8 cellular contexts compared by ENCODE assay signal in the genomic region with DNA sequence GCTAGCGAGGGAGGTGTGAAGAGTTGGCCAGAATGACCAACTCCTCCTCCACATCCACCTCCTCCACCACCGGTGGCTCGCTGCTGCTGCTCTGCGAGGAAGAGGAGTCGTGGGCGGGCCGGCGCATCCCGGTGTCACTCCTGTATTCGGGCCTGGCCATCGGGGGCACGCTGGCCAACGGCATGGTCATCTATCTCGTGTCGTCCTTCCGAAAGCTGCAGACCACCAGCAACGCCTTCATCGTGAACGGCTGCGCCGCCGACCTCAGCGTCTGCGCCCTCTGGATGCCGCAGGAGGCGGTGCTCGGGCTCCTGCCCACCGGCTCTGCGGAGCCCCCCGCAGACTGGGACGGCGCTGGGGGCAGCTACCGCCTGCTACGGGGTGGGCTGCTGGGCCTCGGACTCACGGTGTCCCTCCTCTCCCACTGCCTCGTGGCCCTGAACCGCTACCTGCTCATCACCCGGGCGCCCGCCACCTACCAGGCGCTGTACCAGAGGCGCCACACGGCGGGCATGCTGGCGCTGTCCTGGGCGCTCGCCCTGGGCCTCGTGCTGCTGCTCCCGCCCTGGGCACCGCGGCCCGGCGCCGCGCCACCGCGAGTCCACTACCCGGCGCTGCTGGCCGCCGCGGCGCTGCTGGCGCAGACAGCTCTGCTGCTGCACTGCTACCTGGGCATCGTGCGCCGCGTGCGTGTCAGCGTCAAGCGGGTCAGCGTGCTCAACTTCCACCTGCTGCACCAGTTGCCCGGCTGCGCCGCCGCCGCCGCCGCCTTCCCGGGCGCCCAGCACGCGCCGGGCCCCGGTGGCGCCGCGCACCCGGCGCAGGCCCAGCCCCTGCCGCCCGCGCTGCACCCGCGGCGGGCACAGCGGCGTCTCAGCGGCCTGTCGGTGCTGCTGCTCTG. TPM values are rescaled to one million over a fixed set of nuclear protein-coding genes. Genes with fewer than 3 reads are reported as not detected.
DNase-seq lines count a peak whose midpoint lies in the region; ATAC-seq and TF ChIP-seq lines count a peak whose summit lies in the region.

No MANE protein-coding gene starts in this region.

- H3K27ac Mint-ChIP-seq in Calu3 (ENCODE audit: unreplicated experiment) (no peak overlapping the region), neural progenitor cell (no peak overlapping the region)

- intact Hi-C loops in Calu3 (cut with micrococcal nuclease; ENCODE audit: unreplicated experiment) = no loop called here

- no peak for TF ChIP-seq EP300 in Ishikawa (IDR thresholded peaks at IDR 0.05; ENCODE audit: borderline replicate concordance)

- H3K27ac ChIP-seq in neural progenitor cell = no peak overlapping the region

- CTCF ChIA-PET in Calu3 (lab: Charles Lee) = no interaction called here

- no peak for TF ChIP-seq CTCF in Calu3 (IDR thresholded peaks at IDR 0.05; ENCODE audit: unreplicated experiment)
- TF ChIP-seq CTCF in fibroblast of the aortic adventitia (IDR thresholded peaks at IDR 0.05; ENCODE audit: insufficient read depth, low read length) = peak; percentile 18
- TF ChIP-seq CTCF in neural progenitor cell (IDR thresholded peaks at IDR 0.05) = peak; percentile 45

- no peaks in the 10 kb centered on the region for H3K9me3 ChIP-seq in neural progenitor cell (ENCODE audit: low read depth)

- H3K9ac ChIP-seq in neural progenitor cell = no peak overlapping the region

- DNase-seq in Calu3 (peak; percentile 26), fibroblast of the aortic adventitia (ENCODE audit: low read depth) (no peak), neural progenitor cell (ENCODE audit: low spot score) (peak; percentile 80), NAMALWA (ENCODE audit: low spot score) (no peak)
- peak; percentile 34 for DNase-seq in activated CD8-positive, alpha-beta memory T cell treated with anti-CD3 and anti-CD28 coated beads, Interleukin-2, amount 50 U/mL, for 4 hours

- no peak for TF ChIP-seq RAD21 in Ishikawa (IDR thresholded peaks at IDR 0.05; ENCODE audit: low read depth)

- H3K36me3 ChIP-seq in neural progenitor cell = no peaks in the 10 kb centered on the region

- H3K79me2 ChIP-seq in neural progenitor cell (ENCODE audit: low read depth) = no peaks in the 10 kb centered on the region

- peak overlapping the region; percentile 99 for H2AFZ ChIP-seq in neural progenitor cell (replicated peaks)

- H3K27me3 ChIP-seq in neural progenitor cell = peaks cover 80% of the 10 kb centered on the region

- H4K20me1 ChIP-seq in neural progenitor cell (ENCODE audit: low read depth) = no peaks in the 10 kb centered on the region

- peaks cover 35% of the 10 kb centered on the region for H3K4me1 ChIP-seq in neural progenitor cell

- peaks cover 7% of the 10 kb centered on the region for H3K36me3 Mint-ChIP-seq in Calu3 (ENCODE audit: insufficient read depth, unreplicated experiment)
- H3K36me3 Mint-ChIP-seq in neural progenitor cell = no peaks in the 10 kb centered on the region

- H3K27me3 Mint-ChIP-seq in Calu3 (ENCODE audit: unreplicated experiment) (peaks cover 49% of the 10 kb centered on the region), neural progenitor cell (ENCODE audit: insufficient read depth, low read depth) (peaks cover 30% of the 10 kb centered on the region)

- H3K4me2 ChIP-seq in neural progenitor cell = peak overlapping the region; percentile 86

- BruUV-seq in Calu3 (replicated peaks; lab: Mats Ljungman, UMichigan) = no TSS peak

- no peaks in the 10 kb centered on the region for H3K9me3 Mint-ChIP-seq in Calu3 (ENCODE audit: low read depth, unreplicated experiment)
- no peaks in the 10 kb centered on the region for H3K9me3 Mint-ChIP-seq in neural progenitor cell

- H3K4me1 Mint-ChIP-seq in Calu3 (ENCODE audit: low read depth, unreplicated experiment) (peaks cover 7% of the 10 kb centered on the region), neural progenitor cell (peaks cover 20% of the 10 kb centered on the region)

- peaks cover 22% of the 10 kb centered on the region for H3F3A ChIP-seq in neural progenitor cell (ENCODE audit: low read depth)

- peak overlapping the region; percentile 75 for H3K4me3 Mint-ChIP-seq in Calu3 (ENCODE audit: low read depth, unreplicated experiment)
- peak overlapping the region; percentile 81 for H3K4me3 Mint-ChIP-seq in neural progenitor cell

- H3K4me3 ChIP-seq in fibroblast of the aortic adventitia (ENCODE audit: low read depth, low read length) = peak overlapping the region; percentile 52
- H3K4me3 ChIP-seq in neural progenitor cell = peak overlapping the region; percentile 50

- ATAC-seq in GM19467 (IDR thresholded peaks at IDR 0.05; ENCODE audit: unreplicated experiment) = no peak
- no peak for ATAC-seq in GM18868 (IDR thresholded peaks at IDR 0.05; ENCODE audit: unreplicated experiment)

TF ChIP-seq in Ishikawa, 13 proteins besides CTCF, POLR2A, EP300 and RAD21:
- TF ChIP-seq, protein P1, sequence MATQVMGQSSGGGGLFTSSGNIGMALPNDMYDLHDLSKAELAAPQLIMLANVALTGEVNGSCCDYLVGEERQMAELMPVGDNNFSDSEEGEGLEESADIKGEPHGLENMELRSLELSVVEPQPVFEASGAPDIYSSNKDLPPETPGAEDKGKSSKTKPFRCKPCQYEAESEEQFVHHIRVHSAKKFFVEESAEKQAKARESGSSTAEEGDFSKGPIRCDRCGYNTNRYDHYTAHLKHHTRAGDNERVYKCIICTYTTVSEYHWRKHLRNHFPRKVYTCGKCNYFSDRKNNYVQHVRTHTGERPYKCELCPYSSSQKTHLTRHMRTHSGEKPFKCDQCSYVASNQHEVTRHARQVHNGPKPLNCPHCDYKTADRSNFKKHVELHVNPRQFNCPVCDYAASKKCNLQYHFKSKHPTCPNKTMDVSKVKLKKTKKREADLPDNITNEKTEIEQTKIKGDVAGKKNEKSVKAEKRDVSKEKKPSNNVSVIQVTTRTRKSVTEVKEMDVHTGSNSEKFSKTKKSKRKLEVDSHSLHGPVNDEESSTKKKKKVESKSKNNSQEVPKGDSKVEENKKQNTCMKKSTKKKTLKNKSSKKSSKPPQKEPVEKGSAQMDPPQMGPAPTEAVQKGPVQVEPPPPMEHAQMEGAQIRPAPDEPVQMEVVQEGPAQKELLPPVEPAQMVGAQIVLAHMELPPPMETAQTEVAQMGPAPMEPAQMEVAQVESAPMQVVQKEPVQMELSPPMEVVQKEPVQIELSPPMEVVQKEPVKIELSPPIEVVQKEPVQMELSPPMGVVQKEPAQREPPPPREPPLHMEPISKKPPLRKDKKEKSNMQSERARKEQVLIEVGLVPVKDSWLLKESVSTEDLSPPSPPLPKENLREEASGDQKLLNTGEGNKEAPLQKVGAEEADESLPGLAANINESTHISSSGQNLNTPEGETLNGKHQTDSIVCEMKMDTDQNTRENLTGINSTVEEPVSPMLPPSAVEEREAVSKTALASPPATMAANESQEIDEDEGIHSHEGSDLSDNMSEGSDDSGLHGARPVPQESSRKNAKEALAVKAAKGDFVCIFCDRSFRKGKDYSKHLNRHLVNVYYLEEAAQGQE (IDR thresholded peaks at IDR 0.05; ENCODE audit: low read depth) = no peak
- TF ChIP-seq, protein P2, sequence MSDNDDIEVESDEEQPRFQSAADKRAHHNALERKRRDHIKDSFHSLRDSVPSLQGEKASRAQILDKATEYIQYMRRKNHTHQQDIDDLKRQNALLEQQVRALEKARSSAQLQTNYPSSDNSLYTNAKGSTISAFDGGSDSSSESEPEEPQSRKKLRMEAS (IDR thresholded peaks at IDR 0.05) = peak; percentile 86; the same call in 1 of the 2 replicates
- no peak for TF ChIP-seq CEBPB (IDR thresholded peaks at IDR 0.05)

RNA-seq across cellular contexts. Expression of a gene that starts 1.2 kb away (rescaled TPM):
- total RNA-seq in Calu3 (2022) (not detected in 2 replicates), fibroblast of the aortic adventitia (ENCODE audit: low replicate concordance) (not detected in 2 replicates), neural progenitor cell (ENCODE audit: low replicate concordance) (not detected in 2 replicates)

Comparison
In these comparisons a context has a peak if more than half of its experiments do, and no peak if none do; other contexts are left out.
1. DNase-seq: peak in Calu3 (single experiment), activated CD8-positive, alpha-beta memory T cell treated with anti-CD3 and anti-CD28 coated beads, Interleukin-2, amount 50 U/mL, for 4 hours (single experiment) and neural progenitor cell (single experiment); none in fibroblast of the aortic adventitia (single experiment) and NAMALWA (single experiment).